ENCODE assay signal across 13 cellular contexts in genomic region chr22:22955276-22955798, GRCh38.
A peak's percentile ranks its signal among the peaks of the same experiment; 100 is the strongest.
DNase-seq lines count a peak whose midpoint lies in the region; ATAC-seq, FAIRE-seq and TF ChIP-seq lines count a peak whose summit lies in the region.
"Had no signal": no experiment of that assay in that cellular context is flagged by ENCODE, and none has a peak within 500 bp of the region (broad histone marks: within the 10 kb centered on the region; RNA-seq: fewer than 3 reads in every experiment).

No MANE protein-coding gene starts in this region.

- H3K4me2 ChIP-seq in MM.1S (ENCODE audit: low read depth, low read length) (peak overlapping the region; percentile 75), GM12878 (ENCODE audit: control insufficient read depth, insufficient read depth) (peak overlapping the region; percentile 53), smooth muscle cell (no peak overlapping the region)

- H3K9me3 Mint-ChIP-seq in naive B cell = no peaks in the 10 kb centered on the region

- peak overlapping the region; percentile 31 for H2AFZ ChIP-seq in MM.1S (ENCODE audit: low read length)
- peak overlapping the region; percentile 33 for H2AFZ ChIP-seq in GM12878 (ENCODE audit: control insufficient read depth, low read depth, low read length)
- no peak overlapping the region for H2AFZ ChIP-seq in smooth muscle cell (ENCODE audit: low read depth)

- H3K9me2 ChIP-seq in MM.1S (replicated peaks; ENCODE audit: insufficient read depth, low read length) = no peaks in the 10 kb centered on the region

- H3K9ac ChIP-seq in MM.1S (ENCODE audit: low read length) (peak overlapping the region; percentile 25; the same call in 1 of the 2 replicates), GM12878 (ENCODE audit: control insufficient read depth, insufficient read depth, low read length) (0 out of 2 replicates have a peak overlapping the region, but pooled peaks have one; percentile 14), smooth muscle cell (ENCODE audit: low read depth) (no peak overlapping the region), colonic mucosa (ENCODE audit: low read depth in 2 of 2, low read length in 2 of 2) (no peak overlapping the region)

- TF ChIP-seq EP300 in GM12878 (IDR thresholded peaks at IDR 0.05; ENCODE audit: borderline replicate concordance in 1 of 2, control insufficient read depth in 1 of 2, low read depth in 2 of 2, low read length in 2 of 2) = no peak

- H3K79me2 ChIP-seq in MM.1S (ENCODE audit: low read length) (no peaks in the 10 kb centered on the region), GM12878 (ENCODE audit: control insufficient read depth, insufficient read depth, low read length) (no peaks in the 10 kb centered on the region), smooth muscle cell (ENCODE audit: low read depth) (no peaks in the 10 kb centered on the region)

- FAIRE-seq in GM12878 (lab: Jason Lieb, UNC) = no peak

- H3K4me3 ChIP-seq in MM.1S (ENCODE audit: low read length) (peak overlapping the region; percentile 25; the same call in 1 of the 2 replicates), GM12878 (no peak overlapping the region), smooth muscle cell (no peak overlapping the region), colonic mucosa (no peak overlapping the region)
- H3K4me3 ChIP-seq: HAP-1, SK-N-MC had no signal

- peak overlapping the region in 4 of 6 donors; percentile 26 to 92 (median 46) for H3K27ac Mint-ChIP-seq in naive B cell

- no peak for TF ChIP-seq POLR2A in GM12878 (IDR thresholded peaks at IDR 0.05; ENCODE audit: low read depth, low read length)

- H3F3A ChIP-seq in MM.1S (ENCODE audit: insufficient read depth, low read length) = peaks cover 13% of the 10 kb centered on the region
- no peaks in the 10 kb centered on the region for H3F3A ChIP-seq in smooth muscle cell (ENCODE audit: low read depth)

- no peaks in the 10 kb centered on the region for H3K36me3 Mint-ChIP-seq in naive B cell

- H3K9me3 ChIP-seq in MM.1S (replicated peaks; ENCODE audit: insufficient read depth, low read length) (no peaks in the 10 kb centered on the region), GM12878 (replicated peaks; ENCODE audit: control insufficient read depth, insufficient read depth, low read length) (no peaks in the 10 kb centered on the region), smooth muscle cell (replicated peaks; ENCODE audit: low read depth) (no peaks in the 10 kb centered on the region), colonic mucosa (no peaks in the 10 kb centered on the region)
- H3K9me3 ChIP-seq: Caco-2, HAP-1 had no signal

- DNase-seq in MM.1S (peak; percentile 51), GM12878 (ENCODE audit: low read depth, low spot score) (no peak), naive B cell (no peak), smooth muscle cell (lab: John Stamatoyannopoulos, UW; ENCODE audit: unreplicated experiment) (no peak), colonic mucosa (no peak), NCI-H2107 (lab: John Stamatoyannopoulos, UW) (no peak)
- DNase-seq: NCI-H226 had no signal

- peak overlapping the region in 2 of 8 donors; percentile 26 to 45 for H3K4me3 Mint-ChIP-seq in naive B cell

- no peaks in the 10 kb centered on the region for H3K27me3 Mint-ChIP-seq in naive B cell

- H3K36me3 ChIP-seq in MM.1S (replicated peaks; ENCODE audit: insufficient read depth, low read length) (no peaks in the 10 kb centered on the region), GM12878 (ENCODE audit: control insufficient read depth in 2 of 2, insufficient read depth in 2 of 2, low read length in 1 of 2) (no peaks in the 10 kb centered on the region), smooth muscle cell (ENCODE audit: low read depth) (no peaks in the 10 kb centered on the region), colonic mucosa (no peaks in the 10 kb centered on the region)
- H3K36me3 ChIP-seq: HAP-1 had no signal

- H3K27me3 ChIP-seq in MM.1S (replicated peaks; ENCODE audit: insufficient read depth, low read length) = no peaks in the 10 kb centered on the region
- H3K27me3 ChIP-seq in GM12878 (replicated peaks in 1 of 2; ENCODE audit: control insufficient read depth in 2 of 2, insufficient read depth in 2 of 2, low read length in 1 of 2) = no peaks in the 10 kb centered on the region
- peaks cover 46% of the 10 kb centered on the region for H3K27me3 ChIP-seq in smooth muscle cell (ENCODE audit: low read depth)
- H3K27me3 ChIP-seq in colonic mucosa = no peaks in the 10 kb centered on the region

- CTCF ChIA-PET in GM12878 (lab: Yijun Ruan, JAX) = interaction anchor here (0.5 to 10.0 kb wide), 68 partner anchors 17 to 1017 kb away, joined by 3 to 539 read pairs (median 5); partner anchors contain the start of genes PPM1F and RSPH14

- no peak for TF ChIP-seq RAD21 in GM12878 (IDR thresholded peaks at IDR 0.05; ENCODE audit: insufficient read depth, low read depth, low read length)

- intact Hi-C loops in GM12878 (cut with micrococcal nuclease; ENCODE audit: unreplicated experiment) (loop anchor here (5.0 to 10.0 kb wide), 5 partner anchors 168 to 1018 kb away; no protein-coding TSS in a partner anchor), colonic mucosa (cut with DNase I) (loop anchor here (5.0 to 10.0 kb wide), 4 partner anchors 108 to 491 kb away; no protein-coding TSS in a partner anchor)

- peak; percentile 11 for TF ChIP-seq CTCF in GM12873 (IDR thresholded peaks at IDR 0.05; ENCODE audit: insufficient read depth, low read depth, low read length, missing control alignments)
- no peak for TF ChIP-seq CTCF in MM.1S (IDR thresholded peaks at IDR 0.05; ENCODE audit: low read length)
- TF ChIP-seq CTCF in GM12878 (IDR thresholded peaks at IDR 0.05 in 2 of 3, conservative IDR thresholded peaks at IDR 0.05 in 1 of 3; ENCODE audit: control insufficient read depth in 2 of 3, extremely low read depth in 1 of 3, insufficient read depth in 1 of 3, low read depth in 3 of 3, low read length in 3 of 3) = peak in 1 of 3 experiments; percentile 19; a peak in 1 of 6 replicates
- no peak for TF ChIP-seq CTCF in smooth muscle cell (IDR thresholded peaks at IDR 0.05; ENCODE audit: borderline replicate concordance, insufficient read depth, poor library complexity, severe bottlenecking)
- TF ChIP-seq CTCF in colonic mucosa (IDR thresholded peaks at IDR 0.05) = no peak

- BruUV-seq in GM12878 (replicated peaks; lab: Mats Ljungman, UMichigan) = no TSS peak

- no peaks in the 10 kb centered on the region for H4K20me1 ChIP-seq in MM.1S (ENCODE audit: insufficient read depth, low read length)
- no peaks in the 10 kb centered on the region for H4K20me1 ChIP-seq in GM12878 (ENCODE audit: control insufficient read depth, insufficient read depth)
- no peaks in the 10 kb centered on the region for H4K20me1 ChIP-seq in smooth muscle cell (ENCODE audit: low read depth)

- H3K4me1 Mint-ChIP-seq in naive B cell = peaks cover 44 to 61% (median 55%) of the 10 kb centered on the region in 3 donors

- SMC1A ChIA-PET in GM12878 (lab: Charles Lee; ENCODE audit: uncharacterized antibody, unreplicated experiment) = interaction anchor here (0.6 to 8.9 kb wide), 62 partner anchors 8 to 1192 kb away, joined by 3 to 277 read pairs (median 7); partner anchors contain the start of gene RAB36

- peak overlapping the region; percentile 65; the same call in 1 of the 2 replicates for H3K27ac ChIP-seq in MM.1S (ENCODE audit: low read length)
- H3K27ac ChIP-seq in GM12878 (ENCODE audit: control insufficient read depth, insufficient read depth) = no peak overlapping the region; the same call in 1 of the 2 replicates
- H3K27ac ChIP-seq in smooth muscle cell (ENCODE audit: low read depth) = no peak overlapping the region
- H3K27ac ChIP-seq in colonic mucosa = no peak overlapping the region
- H3K27ac ChIP-seq: C4-2B, SK-N-MC had no signal

- in situ Hi-C loops in GM12878 (cut with MboI) = loop anchor here (10.0 kb wide), 1 partner anchor 801 kb away; no protein-coding TSS in a partner anchor

- WGBS in GM12878 (ENCODE audit: insufficient coverage, insufficient replicate concordance, low lambda C conversion rate, missing lambda C conversion rate) = 41% methylated on average over 5 of the region's 5 CpGs
- WGBS in smooth muscle cell (ENCODE audit: low lambda C conversion rate) = 52% methylated on average over 5 of the region's 5 CpGs

- H3K4me1 ChIP-seq in MM.1S (ENCODE audit: low read length) (peaks cover 44% of the 10 kb centered on the region), GM12878 (ENCODE audit: control insufficient read depth, insufficient read depth, low read length) (peaks cover 18% of the 10 kb centered on the region), smooth muscle cell (ENCODE audit: low read depth) (peaks cover 8% of the 10 kb centered on the region), colonic mucosa (no peaks in the 10 kb centered on the region)
- H3K4me1 ChIP-seq: Caco-2, HAP-1 had no signal

- RAD21 ChIA-PET in GM12878 (lab: Charles Lee; ENCODE audit: unreplicated experiment) = interaction anchor here (0.6 to 9.0 kb wide), 49 partner anchors 8 to 1017 kb away, joined by 3 to 281 read pairs (median 9); no protein-coding TSS in a partner anchor

- POLR2A ChIA-PET in GM12878 (lab: Charles Lee) = interaction anchor here (0.5 to 2.6 kb wide), 10 partner anchors 13 to 925 kb away, joined by 3 to 21 read pairs (median 6); no protein-coding TSS in a partner anchor

- peak; percentile 12 for ATAC-seq in GM12878
- ATAC-seq in naive B cell (ENCODE audit: low read depth in 2 of 2) = no peak
- ATAC-seq in GM21367 (IDR thresholded peaks at IDR 0.05; ENCODE audit: unreplicated experiment) = no peak

TF ChIP-seq in GM12878, 131 proteins besides CTCF, POLR2A, EP300 and RAD21 (continues in another document):
- no peak for TF ChIP-seq TAF1 (IDR thresholded peaks at IDR 0.05; ENCODE audit: borderline replicate concordance, low read depth, low read length)
- TF ChIP-seq IRF4 (IDR thresholded peaks at IDR 0.05; ENCODE audit: low read depth, low read length) = no peak
- TF ChIP-seq YBX1 (IDR thresholded peaks at IDR 0.05) = no peak
- no peak for TF ChIP-seq RB1 (IDR thresholded peaks at IDR 0.05; ENCODE audit: borderline replicate concordance)
- TF ChIP-seq NFIC (IDR thresholded peaks at IDR 0.05; ENCODE audit: low read depth, low read length) = no peak
- TF ChIP-seq KAT2A (conservative IDR thresholded peaks at IDR 0.05; ENCODE audit: control insufficient read depth, low read depth, low read length) = no peak
- TF ChIP-seq FOXK2 (IDR thresholded peaks at IDR 0.05) = no peak

Comparison
In these comparisons a context has a peak if more than half of its experiments do, and no peak if none do; other contexts are left out.
1. H3K9ac ChIP-seq: peak in MM.1S (single experiment) and GM12878 (single experiment); none in smooth muscle cell (single experiment) and colonic mucosa (0 of 2).